Comparison of ENCODE assay signal across 1 cellular context in genomic region chr14:91403069-91403600, GRCh38.
TF ChIP-seq lines count a peak whose summit lies in the region.

No MANE protein-coding gene starts in this region.

TF ChIP-seq in K562, 482 proteins besides CTCF, POLR2A, EP300 and RAD21 (continued from another document):
- TF ChIP-seq, protein P1, sequence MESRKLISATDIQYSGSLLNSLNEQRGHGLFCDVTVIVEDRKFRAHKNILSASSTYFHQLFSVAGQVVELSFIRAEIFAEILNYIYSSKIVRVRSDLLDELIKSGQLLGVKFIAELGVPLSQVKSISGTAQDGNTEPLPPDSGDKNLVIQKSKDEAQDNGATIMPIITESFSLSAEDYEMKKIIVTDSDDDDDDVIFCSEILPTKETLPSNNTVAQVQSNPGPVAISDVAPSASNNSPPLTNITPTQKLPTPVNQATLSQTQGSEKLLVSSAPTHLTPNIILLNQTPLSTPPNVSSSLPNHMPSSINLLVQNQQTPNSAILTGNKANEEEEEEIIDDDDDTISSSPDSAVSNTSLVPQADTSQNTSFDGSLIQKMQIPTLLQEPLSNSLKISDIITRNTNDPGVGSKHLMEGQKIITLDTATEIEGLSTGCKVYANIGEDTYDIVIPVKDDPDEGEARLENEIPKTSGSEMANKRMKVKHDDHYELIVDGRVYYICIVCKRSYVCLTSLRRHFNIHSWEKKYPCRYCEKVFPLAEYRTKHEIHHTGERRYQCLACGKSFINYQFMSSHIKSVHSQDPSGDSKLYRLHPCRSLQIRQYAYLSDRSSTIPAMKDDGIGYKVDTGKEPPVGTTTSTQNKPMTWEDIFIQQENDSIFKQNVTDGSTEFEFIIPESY (CRISPR knock-in tag; IDR thresholded peaks at IDR 0.05), result peak; percentile 16; the same call in 1 of the 2 replicates
- no peak for TF ChIP-seq ELF2 (CRISPR knock-in tag; IDR thresholded peaks at IDR 0.05)
- no peak for TF ChIP-seq SMARCA5 (IDR thresholded peaks at IDR 0.05)
- TF ChIP-seq POU5F1 (IDR thresholded peaks at IDR 0.05; ENCODE audit: borderline replicate concordance, low read depth, low read length, partially characterized antibody), result no peak
- TF ChIP-seq, protein P2, sequence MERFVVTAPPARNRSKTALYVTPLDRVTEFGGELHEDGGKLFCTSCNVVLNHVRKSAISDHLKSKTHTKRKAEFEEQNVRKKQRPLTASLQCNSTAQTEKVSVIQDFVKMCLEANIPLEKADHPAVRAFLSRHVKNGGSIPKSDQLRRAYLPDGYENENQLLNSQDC (CRISPR knock-in tag; IDR thresholded peaks at IDR 0.05), result no peak
- TF ChIP-seq MED1 (CRISPR knock-in tag; IDR thresholded peaks at IDR 0.05; ENCODE audit: borderline replicate concordance), result no peak
- TF ChIP-seq ZFP30 (CRISPR knock-in tag; IDR thresholded peaks at IDR 0.05; ENCODE audit: borderline replicate concordance), result no peak
- peak; percentile 6 for TF ChIP-seq GATA2 (CRISPR knock-in tag; IDR thresholded peaks at IDR 0.05)
- no peak for TF ChIP-seq FOXJ2 (tag; IDR thresholded peaks at IDR 0.05)
- TF ChIP-seq CBX2 (IDR thresholded peaks at IDR 0.05; ENCODE audit: insufficient read depth, low read length, poor library complexity, severe bottlenecking), result no peak
- no peak for TF ChIP-seq THAP12 (CRISPR knock-in tag; IDR thresholded peaks at IDR 0.05)
- no peak for TF ChIP-seq ZFP1 (CRISPR knock-in tag; IDR thresholded peaks at IDR 0.05)
- TF ChIP-seq, protein P3, sequence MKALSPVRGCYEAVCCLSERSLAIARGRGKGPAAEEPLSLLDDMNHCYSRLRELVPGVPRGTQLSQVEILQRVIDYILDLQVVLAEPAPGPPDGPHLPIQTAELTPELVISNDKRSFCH (CRISPR knock-in tag; IDR thresholded peaks at IDR 0.05), result no peak
- TF ChIP-seq, protein P3 (tag; IDR thresholded peaks at IDR 0.05), result no peak
- no peak for TF ChIP-seq SMARCE1 (IDR thresholded peaks at IDR 0.05)
- TF ChIP-seq ZFPM2 (CRISPR knock-in tag; IDR thresholded peaks at IDR 0.05), result no peak
- peak; percentile 19; the same call in 1 of the 2 replicates for TF ChIP-seq PHF8 (IDR thresholded peaks at IDR 0.05; ENCODE audit: borderline replicate concordance, low read length)
- no peak for TF ChIP-seq FOXJ3 (CRISPR knock-in tag; IDR thresholded peaks at IDR 0.05)
- TF ChIP-seq, protein P4, sequence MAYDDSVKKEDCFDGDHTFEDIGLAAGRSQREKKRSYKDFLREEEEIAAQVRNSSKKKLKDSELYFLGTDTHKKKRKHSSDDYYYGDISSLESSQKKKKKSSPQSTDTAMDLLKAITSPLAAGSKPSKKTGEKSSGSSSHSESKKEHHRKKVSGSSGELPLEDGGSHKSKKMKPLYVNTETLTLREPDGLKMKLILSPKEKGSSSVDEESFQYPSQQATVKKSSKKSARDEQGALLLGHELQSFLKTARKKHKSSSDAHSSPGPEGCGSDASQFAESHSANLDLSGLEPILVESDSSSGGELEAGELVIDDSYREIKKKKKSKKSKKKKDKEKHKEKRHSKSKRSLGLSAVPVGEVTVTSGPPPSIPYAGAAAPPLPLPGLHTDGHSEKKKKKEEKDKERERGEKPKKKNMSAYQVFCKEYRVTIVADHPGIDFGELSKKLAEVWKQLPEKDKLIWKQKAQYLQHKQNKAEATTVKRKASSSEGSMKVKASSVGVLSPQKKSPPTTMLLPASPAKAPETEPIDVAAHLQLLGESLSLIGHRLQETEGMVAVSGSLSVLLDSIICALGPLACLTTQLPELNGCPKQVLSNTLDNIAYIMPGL (CRISPR knock-in tag; IDR thresholded peaks at IDR 0.05), result no peak
- TF ChIP-seq PYGO2 (tag; IDR thresholded peaks at IDR 0.05), result no peak
- no peak; the same call in 1 of the 2 replicates for TF ChIP-seq MGA (IDR thresholded peaks at IDR 0.05)
- TF ChIP-seq KLF6 (CRISPR knock-in tag; IDR thresholded peaks at IDR 0.05; ENCODE audit: borderline replicate concordance), result no peak
- no peak for TF ChIP-seq EGR1 (conservative IDR thresholded peaks at IDR 0.05)
- TF ChIP-seq XRCC4 (IDR thresholded peaks at IDR 0.05; ENCODE audit: extremely low read depth, insufficient read depth, insufficient read length), result no peak
- TF ChIP-seq ZBTB12 (CRISPR knock-in tag; IDR thresholded peaks at IDR 0.05), result no peak
- peak; percentile 29 for TF ChIP-seq L3MBTL2 (IDR thresholded peaks at IDR 0.05)
- TF ChIP-seq PHB (CRISPR knock-in tag; IDR thresholded peaks at IDR 0.05), result no peak
- TF ChIP-seq HSF4 (CRISPR knock-in tag; IDR thresholded peaks at IDR 0.05; ENCODE audit: borderline replicate concordance), result no peak
- TF ChIP-seq ZNF592 (IDR thresholded peaks at IDR 0.05), result 0 out of 2 replicates have a peak, but pooled peaks have one; percentile 2
- TF ChIP-seq PHF21A (IDR thresholded peaks at IDR 0.05; ENCODE audit: borderline replicate concordance, low read depth), result no peak
- TF ChIP-seq ZNF3 (CRISPR knock-in tag; IDR thresholded peaks at IDR 0.05), result no peak
TF ChIP-seq in K562: peak in this region for 5.
